In the genomic region with DNA sequence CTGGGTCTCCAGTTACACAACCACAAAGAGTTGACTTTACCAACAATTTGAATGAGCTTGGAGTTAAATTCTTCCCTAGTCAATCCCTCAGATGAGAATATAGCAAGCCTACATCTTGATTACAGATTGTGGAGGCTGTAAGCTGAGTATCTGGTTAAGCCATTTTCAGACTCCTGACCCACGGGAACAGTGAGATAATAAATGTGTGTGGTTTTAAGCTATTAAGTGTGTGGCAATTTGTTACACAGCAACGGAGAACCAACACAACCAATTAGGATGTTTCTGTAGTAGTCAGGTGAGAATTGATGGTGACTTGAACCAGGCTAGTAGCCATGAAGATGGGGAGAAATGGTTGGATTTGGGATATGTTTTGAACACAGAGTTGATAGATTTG, we compare ENCODE assay signal across 19 cellular contexts. TPM values are rescaled to one million over a fixed set of nuclear protein-coding genes. Genes with fewer than 3 reads are reported as not detected.
DNase-seq lines count a peak whose midpoint lies in the region; ATAC-seq and TF ChIP-seq lines count a peak whose summit lies in the region.
"Had no signal": no experiment of that assay in that cellular context is flagged by ENCODE, and none has a peak within 500 bp of the region (broad histone marks: within the 10 kb centered on the region; RNA-seq: fewer than 3 reads in every experiment).

No MANE protein-coding gene starts in this region.

- no peak for TF ChIP-seq POLR2A in esophagus squamous epithelium (IDR thresholded peaks at IDR 0.05)

- ATAC-seq in left colon = no peak

- peak overlapping the region; percentile 33 to 52 (median 46) for H3K27ac ChIP-seq in esophagus squamous epithelium
- H3K27ac ChIP-seq: body of pancreas had no signal

- DNase-seq in AG10803 (ENCODE audit: low read depth) (peak; percentile 89), NOMO-1 treated with DMSO at 0.1 percent for 48 hours (lab: John Stamatoyannopoulos, UW; ENCODE audit: unreplicated experiment) (peak; percentile 55), esophagus squamous epithelium (lab: John Stamatoyannopoulos, UW) (no peak), renal cortical epithelial cell (ENCODE audit: low read depth) (peak; percentile 66), GM13977 (ENCODE audit: low spot score) (no peak), NCI-H2029 treated with DMSO at 0.1 percent for 48 hours (lab: John Stamatoyannopoulos, UW) (no peak), left colon (no peak), amniotic stem cell (lab: John Stamatoyannopoulos, UW) (no peak)
- DNase-seq: activated CD4-positive, alpha-beta T cell treated with anti-CD3 and anti-CD28 coated beads, Interleukin-2, amount 10 ng/mL, durations not matched to agents 7 days and 5 days; activated naive CD4-positive, alpha-beta T cell treated with Interleukin-2 at 50 U/mL for 16 hours; dermis blood vessel endothelial cell; GF-D8; H9; naive B cell; NCI-H1694; NCI-H510A; retina; stimulated activated CD4-positive, alpha-beta T cell treated with anti-CD3 and anti-CD28 coated beads, Interleukin-1b, Interleukin-23, amount 100 ng/mL, for 48 hours had no signal

- no peaks in the 10 kb centered on the region for H3K27me3 ChIP-seq in esophagus squamous epithelium
- H3K27me3 ChIP-seq: body of pancreas had no signal

- 76 to 90% methylated on average over 2 of the region's 2 CpGs for WGBS in esophagus squamous epithelium, 2 donors

- no peaks in the 10 kb centered on the region for H3K9me3 ChIP-seq in esophagus squamous epithelium
- H3K9me3 ChIP-seq: body of pancreas had no signal

- H3K36me3 ChIP-seq in esophagus squamous epithelium = no peaks in the 10 kb centered on the region

- no peak for TF ChIP-seq CTCF in AG10803 (conservative IDR thresholded peaks at IDR 0.05; ENCODE audit: low read length)
- no peak for TF ChIP-seq CTCF in esophagus squamous epithelium (IDR thresholded peaks at IDR 0.05)
- TF ChIP-seq CTCF in GM13977 (IDR thresholded peaks at IDR 0.05; ENCODE audit: extremely low read depth, insufficient read depth, missing control alignments) = no peak

- no peak overlapping the region for H3K4me3 ChIP-seq in AG10803 (ENCODE audit: low read length)
- H3K4me3 ChIP-seq in esophagus squamous epithelium = no peak overlapping the region
- H3K4me3 ChIP-seq: body of pancreas had no signal

- in situ Hi-C loops in GM13977 (cut with MboI; ENCODE audit: low pct_unique_long_range_greater_than_20kb, low sequenced_read_pairs, unreplicated experiment) = no loop called here

- intact Hi-C loops in esophagus squamous epithelium (cut with DNase I) = no loop called here
- intact Hi-C loops in left colon (cut with DNase I, micrococcal nuclease) = no loop called here

- H3K4me1 ChIP-seq in esophagus squamous epithelium = peaks cover 3 to 45% (median 9%) of the 10 kb centered on the region in 3 donors

RNA-seq across cellular contexts. Expression of a gene that starts 37.7 kb away (rescaled TPM):
- 10 to 100 TPM; 17.2 to 50.4 (median 30.5) TPM for total RNA-seq in esophagus squamous epithelium
- 105 and 195 TPM in 2 replicates for total RNA-seq in renal cortical epithelial cell
- total RNA-seq in left colon = 10 to 100 TPM; 24.7 to 28.0 TPM

Comparison
In these comparisons a context has a peak if more than half of its experiments do, and no peak if none do; other contexts are left out.
1. DNase-seq: peak in AG10803 (single experiment), NOMO-1 treated with DMSO at 0.1 percent for 48 hours (single experiment) and renal cortical epithelial cell (single experiment); none in esophagus squamous epithelium (single experiment), GM13977 (single experiment), NCI-H2029 treated with DMSO at 0.1 percent for 48 hours (single experiment), left colon (0 of 2) and amniotic stem cell (single experiment).